In genomic region chr2:182894174-182894573, GRCh38 we compare ENCODE assay signal across 30 cellular contexts. TPM values are rescaled to one million over a fixed set of nuclear protein-coding genes. Genes with fewer than 3 reads are reported as not detected.
DNase-seq lines count a peak whose midpoint lies in the region; ATAC-seq and TF ChIP-seq lines count a peak whose summit lies in the region.
"Had no signal": no experiment of that assay in that cellular context is flagged by ENCODE, and none has a peak within 500 bp of the region (broad histone marks: within the 10 kb centered on the region; RNA-seq: fewer than 3 reads in every experiment).

No MANE protein-coding gene starts in this region.

- H3K36me3 ChIP-seq in adipocyte (ENCODE audit: control insufficient read depth, insufficient read depth, low read length, severe bottlenecking) (no peaks in the 10 kb centered on the region), psoas muscle (ENCODE audit: insufficient read depth in 1 of 2, low read depth in 1 of 2) (no peaks in the 10 kb centered on the region), stomach (no peaks in the 10 kb centered on the region)
- H3K36me3 ChIP-seq: left lung, sigmoid colon, suprapubic skin had no signal

- intact Hi-C loops in psoas muscle (cut with DNase I) (no loop called here), stomach (cut with DNase I; ENCODE audit: low total_unique reads) (no loop called here)

- H3K9me3 ChIP-seq in adipocyte (ENCODE audit: control insufficient read depth, low read length): no peaks in the 10 kb centered on the region
- H3K9me3 ChIP-seq in psoas muscle: no peaks in the 10 kb centered on the region
- H3K9me3 ChIP-seq in stomach: no peaks in the 10 kb centered on the region
- H3K9me3 ChIP-seq: A549, left lung, sigmoid colon, suprapubic skin had no signal

- H3K4me3 ChIP-seq in AG10803 (ENCODE audit: low read length): no peak overlapping the region
- no peak overlapping the region for H3K4me3 ChIP-seq in adipocyte (ENCODE audit: low read length)
- no peak overlapping the region for H3K4me3 ChIP-seq in psoas muscle
- H3K4me3 ChIP-seq in stomach: no peak overlapping the region
- H3K4me3 ChIP-seq: A549, left lung, sigmoid colon, suprapubic skin had no signal

- TF ChIP-seq EP300 in stomach (IDR thresholded peaks at IDR 0.05): no peak

- peaks cover 16% of the 10 kb centered on the region for H3K9me3 Mint-ChIP-seq in mesothelial cell of epicardium
- H3K9me3 Mint-ChIP-seq: activated T-cell treated with anti-CD3 and anti-CD28 coated beads, Interleukin-2, amount 50 U/mL, for 24 hours; CD4-positive, alpha-beta T cell; T-cell had no signal

- TF ChIP-seq CTCF in AG10803 (conservative IDR thresholded peaks at IDR 0.05; ENCODE audit: low read length): no peak
- TF ChIP-seq CTCF in psoas muscle (IDR thresholded peaks at IDR 0.05): no peak
- no peak for TF ChIP-seq CTCF in mesothelial cell of epicardium (IDR thresholded peaks at IDR 0.05; ENCODE audit: unreplicated experiment)
- no peak for TF ChIP-seq CTCF in stomach (IDR thresholded peaks at IDR 0.05)

- H3K27ac ChIP-seq in psoas muscle (no peak overlapping the region), stomach (no peak overlapping the region)
- H3K27ac ChIP-seq: A549, left lung, sigmoid colon, suprapubic skin had no signal

- H3K27me3 ChIP-seq in adipocyte (replicated peaks; ENCODE audit: control insufficient read depth, insufficient read depth, low read length): no peaks in the 10 kb centered on the region
- no peaks in the 10 kb centered on the region for H3K27me3 ChIP-seq in psoas muscle (ENCODE audit: insufficient read depth in 3 of 3, low read length in 2 of 3)
- H3K27me3 ChIP-seq in stomach: no peaks in the 10 kb centered on the region
- H3K27me3 ChIP-seq: left lung, sigmoid colon, suprapubic skin had no signal

- DNase-seq in AG10803 (ENCODE audit: low read depth): peak; percentile 9
- peak; percentile 59 for DNase-seq in adipocyte (ENCODE audit: low read depth)
- DNase-seq in fibroblast of gingiva (ENCODE audit: low read depth): peak; percentile 53
- no peak for DNase-seq in psoas muscle
- DNase-seq in UCSD-AML1 (lab: John Stamatoyannopoulos, UW; ENCODE audit: unreplicated experiment): no peak
- no peak for DNase-seq in mesothelial cell of epicardium (ENCODE audit: low spot score in 2 of 2, unreplicated experiment in 2 of 2)
- DNase-seq in stomach: no peak
- DNase-seq: activated gamma-delta T cell; activated T-cell treated with anti-CD3 and anti-CD28 coated beads, Interleukin-2, amount 50 U/mL, for 24 hours; CD4-positive, alpha-beta T cell; glutamatergic neuron; KBM-7; left lung; mesendoderm; MM.1S; NCI-H1417; NCI-H2029 treated with DMSO at 0.1 percent for 48 hours; NCI-H526; OCI-M1; sigmoid colon; stimulated activated CD4-positive, alpha-beta T cell treated with anti-CD3 and anti-CD28 coated beads, Interleukin-15, amount 100 ng/mL, for 24 hours; stimulated activated CD4-positive, alpha-beta T cell treated with anti-CD3 and anti-CD28 coated beads, Interleukin-4, amount 100 ng/mL, for 4 hours; T-cell had no signal

- H3K9ac ChIP-seq in adipocyte (ENCODE audit: low read length): no peak overlapping the region

- no peak for TF ChIP-seq POLR2A in stomach (IDR thresholded peaks at IDR 0.05)

- H3K27ac Mint-ChIP-seq in mesothelial cell of epicardium: no peak overlapping the region
- H3K27ac Mint-ChIP-seq: activated T-cell treated with anti-CD3 and anti-CD28 coated beads, Interleukin-2, amount 50 U/mL, for 24 hours; CD4-positive, alpha-beta T cell; progenitor cell of endocrine pancreas; T-cell; WTC11 had no signal

- peaks cover 5% of the 10 kb centered on the region for H3K4me1 Mint-ChIP-seq in mesothelial cell of epicardium
- H3K4me1 Mint-ChIP-seq: T-cell, WTC11 had no signal

- WGBS in psoas muscle, 3 donors: 77 to 90% (median 80%) methylated on average over 9 of the region's 9 CpGs
- WGBS in stomach, 5 donors: 91 to 98% (median 96%) methylated on average over 7 to 9 of the region's 9 CpGs

- peak in 3 of 4 donors; percentile 37 to 55 (median 44) for ATAC-seq in psoas muscle
- no peak for ATAC-seq in GM19324 (IDR thresholded peaks at IDR 0.05; ENCODE audit: low FRiP score, unreplicated experiment)
- ATAC-seq: left lung, T-cell, WTC11 had no signal

- no peaks in the 10 kb centered on the region for H3K27me3 Mint-ChIP-seq in mesothelial cell of epicardium (ENCODE audit: low read depth)
- H3K27me3 Mint-ChIP-seq: CD4-positive, alpha-beta T cell; progenitor cell of endocrine pancreas had no signal

- H3K4me1 ChIP-seq in adipocyte (ENCODE audit: control insufficient read depth, insufficient read depth, low read length) (peaks cover 10% of the 10 kb centered on the region), psoas muscle (no peaks in the 10 kb centered on the region), stomach (peaks cover 0 to 3% (median 0%) of the 10 kb centered on the region in 4 donors)
- H3K4me1 ChIP-seq: left lung, sigmoid colon, suprapubic skin had no signal

- peaks cover 2% of the 10 kb centered on the region for H3K36me3 Mint-ChIP-seq in mesothelial cell of epicardium
- H3K36me3 Mint-ChIP-seq: T-cell, WTC11 had no signal

- H3K4me3 Mint-ChIP-seq in mesothelial cell of epicardium: no peak overlapping the region
- H3K4me3 Mint-ChIP-seq: activated T-cell treated with anti-CD3 and anti-CD28 coated beads, Interleukin-2, amount 50 U/mL, for 24 hours; CD4-positive, alpha-beta T cell; T-cell; WTC11 had no signal

RNA-seq across cellular contexts. Expression of gene FRZB, which starts 27.7 kb away (rescaled TPM):
- 10 to 100 TPM in 1 of 4 donors, 1 to 10 TPM in 3; 1.3 to 19.8 (median 3.0) TPM for total RNA-seq in psoas muscle
- 1 to 10 TPM in 2 of 3 donors, under 1 TPM in 1; 0.57 to 3.1 (median 2.7) TPM for polyA plus RNA-seq in psoas muscle
- 12.1 to 13.0 TPM (median 12.6 TPM) in 3 replicates for total RNA-seq in mesothelial cell of epicardium
- 10 to 100 TPM in 3 of 5 donors, 1 to 10 TPM in 2; 5.8 to 85.3 (median 13.6) TPM for total RNA-seq in stomach
- 1 to 10 TPM in 1 of 3 donors, under 1 TPM in 2; 0.76 to 5.0 (median 0.87) TPM for polyA plus RNA-seq in stomach
- total RNA-seq: CD4-positive, alpha-beta T cell; endothelial cell of umbilical vein; SK-MEL-5 had no signal

Comparison
In these comparisons a context has a peak if more than half of its experiments do, and no peak if none do; other contexts are left out.
1. DNase-seq: peak in AG10803 (single experiment), adipocyte (single experiment) and fibroblast of gingiva (single experiment); none in psoas muscle (0 of 2), UCSD-AML1 (single experiment), mesothelial cell of epicardium (0 of 2) and stomach (single experiment).